2 cellular contexts compared by ENCODE assay signal in the genomic region with DNA sequence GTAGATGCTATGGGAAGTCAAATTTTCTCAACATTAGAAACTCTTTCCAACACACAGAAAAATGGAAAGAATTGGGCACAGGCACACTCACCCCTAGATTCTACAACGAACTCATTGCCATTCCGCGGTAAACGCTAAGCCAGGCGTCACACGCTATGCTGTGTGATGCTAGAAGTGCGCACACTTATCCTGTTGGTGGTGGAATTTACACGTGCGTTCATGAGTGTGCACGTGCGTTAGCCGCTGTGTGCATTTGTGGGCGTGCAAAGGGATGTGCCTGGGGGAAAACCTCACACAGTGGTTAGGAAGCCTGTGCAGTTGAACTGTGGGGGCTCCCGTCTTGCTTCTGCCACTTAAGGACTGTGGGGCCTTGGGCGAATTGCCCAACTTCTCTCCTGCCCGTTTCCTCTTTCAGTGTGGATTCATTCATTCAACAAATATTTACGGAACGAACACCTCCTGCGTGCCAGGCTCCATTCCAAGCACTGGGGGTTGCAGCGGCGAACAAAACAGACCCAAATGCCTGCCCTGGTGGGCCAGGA.
TF ChIP-seq lines count a peak whose summit lies in the region.

No MANE protein-coding gene starts in this region.

TF ChIP-seq in A549, 52 proteins besides CTCF, POLR2A, EP300 and RAD21 (continued from another document):
- peak; percentile 92 for TF ChIP-seq GATA3 (IDR thresholded peaks at IDR 0.05; ENCODE audit: borderline replicate concordance)
- peak; percentile 86 for TF ChIP-seq EHF (CRISPR knock-in tag; IDR thresholded peaks at IDR 0.05)
- TF ChIP-seq MAFK (IDR thresholded peaks at IDR 0.05; ENCODE audit: partially characterized antibody), result no peak
- peak; percentile 91 for TF ChIP-seq RARB (CRISPR knock-in tag; IDR thresholded peaks at IDR 0.05)
- peak; percentile 40; the same call in 1 of the 2 replicates for TF ChIP-seq NPAS2 (CRISPR knock-in tag; IDR thresholded peaks at IDR 0.05; ENCODE audit: borderline replicate concordance)
- TF ChIP-seq HOXA7 (CRISPR knock-in tag; IDR thresholded peaks at IDR 0.05), result no peak; the same call in 1 of the 2 replicates
- peak; percentile 81 for TF ChIP-seq HOXB5 (CRISPR knock-in tag; IDR thresholded peaks at IDR 0.05)
- TF ChIP-seq, protein P1, sequence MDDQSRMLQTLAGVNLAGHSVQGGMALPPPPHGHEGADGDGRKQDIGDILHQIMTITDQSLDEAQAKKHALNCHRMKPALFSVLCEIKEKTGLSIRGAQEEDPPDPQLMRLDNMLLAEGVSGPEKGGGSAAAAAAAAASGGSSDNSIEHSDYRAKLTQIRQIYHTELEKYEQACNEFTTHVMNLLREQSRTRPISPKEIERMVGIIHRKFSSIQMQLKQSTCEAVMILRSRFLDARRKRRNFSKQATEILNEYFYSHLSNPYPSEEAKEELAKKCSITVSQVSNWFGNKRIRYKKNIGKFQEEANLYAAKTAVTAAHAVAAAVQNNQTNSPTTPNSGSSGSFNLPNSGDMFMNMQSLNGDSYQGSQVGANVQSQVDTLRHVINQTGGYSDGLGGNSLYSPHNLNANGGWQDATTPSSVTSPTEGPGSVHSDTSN (IDR thresholded peaks at IDR 0.05), result 0 out of 2 replicates have a peak, but pooled peaks have one; percentile 23
- TF ChIP-seq JUN (IDR thresholded peaks at IDR 0.05), result peak; percentile 79 to 91; a peak in 4 of 5 replicates
- TF ChIP-seq HEYL (CRISPR knock-in tag; IDR thresholded peaks at IDR 0.05), result peak; percentile 65; the same call in 1 of the 2 replicates
- TF ChIP-seq FOSB (CRISPR knock-in tag; IDR thresholded peaks at IDR 0.05), result 0 out of 2 replicates have a peak, but pooled peaks have one; percentile 13
- TF ChIP-seq CHD4 (IDR thresholded peaks at IDR 0.05; ENCODE audit: borderline replicate concordance), result no peak; the same call in 1 of the 2 replicates
- 0 out of 2 replicates have a peak, but pooled peaks have one; percentile 36 for TF ChIP-seq FOSL2 (IDR thresholded peaks at IDR 0.05)
- peak; percentile 79 for TF ChIP-seq FOSL2 (CRISPR knock-in tag; IDR thresholded peaks at IDR 0.05)
- peak; percentile 42; the same call in 1 of the 2 replicates for TF ChIP-seq BHLHE40 (IDR thresholded peaks at IDR 0.05; ENCODE audit: low read depth, low read length)
- TF ChIP-seq CEBPB (IDR thresholded peaks at IDR 0.05), result peak; percentile 82 to 92
- TF ChIP-seq ESRRA (IDR thresholded peaks at IDR 0.05; ENCODE audit: borderline replicate concordance, low read length), result no peak
- TF ChIP-seq HOXB13 (CRISPR knock-in tag; IDR thresholded peaks at IDR 0.05; ENCODE audit: low read depth), result peak; percentile 85
- TF ChIP-seq, protein P2, sequence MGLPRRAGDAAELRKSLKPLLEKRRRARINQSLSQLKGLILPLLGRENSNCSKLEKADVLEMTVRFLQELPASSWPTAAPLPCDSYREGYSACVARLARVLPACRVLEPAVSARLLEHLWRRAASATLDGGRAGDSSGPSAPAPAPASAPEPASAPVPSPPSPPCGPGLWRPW (IDR thresholded peaks at IDR 0.05), result 0 out of 2 replicates have a peak, but pooled peaks have one; percentile 49
- TF ChIP-seq, protein P3, sequence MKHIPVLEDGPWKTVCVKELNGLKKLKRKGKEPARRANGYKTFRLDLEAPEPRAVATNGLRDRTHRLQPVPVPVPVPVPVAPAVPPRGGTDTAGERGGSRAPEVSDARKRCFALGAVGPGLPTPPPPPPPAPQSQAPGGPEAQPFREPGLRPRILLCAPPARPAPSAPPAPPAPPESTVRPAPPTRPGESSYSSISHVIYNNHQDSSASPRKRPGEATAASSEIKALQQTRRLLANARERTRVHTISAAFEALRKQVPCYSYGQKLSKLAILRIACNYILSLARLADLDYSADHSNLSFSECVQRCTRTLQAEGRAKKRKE (CRISPR knock-in tag; IDR thresholded peaks at IDR 0.05; ENCODE audit: low read depth), result peak; percentile 71; the same call in 1 of the 2 replicates
- peak; percentile 89 for TF ChIP-seq MAX (IDR thresholded peaks at IDR 0.05)
- TF ChIP-seq HMGXB4 (CRISPR knock-in tag; IDR thresholded peaks at IDR 0.05; ENCODE audit: borderline replicate concordance), result no peak
- TF ChIP-seq BCL3 (IDR thresholded peaks at IDR 0.05), result peak; percentile 54; the same call in 1 of the 3 replicates

TF ChIP-seq in liver, 16 proteins besides CTCF, POLR2A, EP300 and RAD21 (continued from another document):
- TF ChIP-seq, protein P4, sequence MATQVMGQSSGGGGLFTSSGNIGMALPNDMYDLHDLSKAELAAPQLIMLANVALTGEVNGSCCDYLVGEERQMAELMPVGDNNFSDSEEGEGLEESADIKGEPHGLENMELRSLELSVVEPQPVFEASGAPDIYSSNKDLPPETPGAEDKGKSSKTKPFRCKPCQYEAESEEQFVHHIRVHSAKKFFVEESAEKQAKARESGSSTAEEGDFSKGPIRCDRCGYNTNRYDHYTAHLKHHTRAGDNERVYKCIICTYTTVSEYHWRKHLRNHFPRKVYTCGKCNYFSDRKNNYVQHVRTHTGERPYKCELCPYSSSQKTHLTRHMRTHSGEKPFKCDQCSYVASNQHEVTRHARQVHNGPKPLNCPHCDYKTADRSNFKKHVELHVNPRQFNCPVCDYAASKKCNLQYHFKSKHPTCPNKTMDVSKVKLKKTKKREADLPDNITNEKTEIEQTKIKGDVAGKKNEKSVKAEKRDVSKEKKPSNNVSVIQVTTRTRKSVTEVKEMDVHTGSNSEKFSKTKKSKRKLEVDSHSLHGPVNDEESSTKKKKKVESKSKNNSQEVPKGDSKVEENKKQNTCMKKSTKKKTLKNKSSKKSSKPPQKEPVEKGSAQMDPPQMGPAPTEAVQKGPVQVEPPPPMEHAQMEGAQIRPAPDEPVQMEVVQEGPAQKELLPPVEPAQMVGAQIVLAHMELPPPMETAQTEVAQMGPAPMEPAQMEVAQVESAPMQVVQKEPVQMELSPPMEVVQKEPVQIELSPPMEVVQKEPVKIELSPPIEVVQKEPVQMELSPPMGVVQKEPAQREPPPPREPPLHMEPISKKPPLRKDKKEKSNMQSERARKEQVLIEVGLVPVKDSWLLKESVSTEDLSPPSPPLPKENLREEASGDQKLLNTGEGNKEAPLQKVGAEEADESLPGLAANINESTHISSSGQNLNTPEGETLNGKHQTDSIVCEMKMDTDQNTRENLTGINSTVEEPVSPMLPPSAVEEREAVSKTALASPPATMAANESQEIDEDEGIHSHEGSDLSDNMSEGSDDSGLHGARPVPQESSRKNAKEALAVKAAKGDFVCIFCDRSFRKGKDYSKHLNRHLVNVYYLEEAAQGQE (IDR thresholded peaks at IDR 0.05), result no peak
- TF ChIP-seq, protein P5, sequence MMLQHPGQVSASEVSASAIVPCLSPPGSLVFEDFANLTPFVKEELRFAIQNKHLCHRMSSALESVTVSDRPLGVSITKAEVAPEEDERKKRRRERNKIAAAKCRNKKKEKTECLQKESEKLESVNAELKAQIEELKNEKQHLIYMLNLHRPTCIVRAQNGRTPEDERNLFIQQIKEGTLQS (IDR thresholded peaks at IDR 0.05), result no peak
- no peak for TF ChIP-seq FOXA2 (IDR thresholded peaks at IDR 0.05)
- no peak for TF ChIP-seq EGR1 (IDR thresholded peaks at IDR 0.05; ENCODE audit: low read depth in 2 of 2)
- TF ChIP-seq YY1 (IDR thresholded peaks at IDR 0.05), result no peak
- peak; percentile 19 for TF ChIP-seq MAX (IDR thresholded peaks at IDR 0.05)
- peak; percentile 6 to 61 for TF ChIP-seq RXRA (IDR thresholded peaks at IDR 0.05)
- TF ChIP-seq JUND (IDR thresholded peaks at IDR 0.05), result peak in 1 of 2 donors; percentile 3
- TF ChIP-seq ZBTB33 (IDR thresholded peaks at IDR 0.05), result no peak
- peak in 1 of 2 donors; percentile 37 for TF ChIP-seq HNF4A (conservative IDR thresholded peaks at IDR 0.05)
- no peak for TF ChIP-seq TAF1 (conservative IDR thresholded peaks at IDR 0.05)
